Comparison of ENCODE assay signal across 11 cellular contexts in genomic region chr14:26032348-26032747, GRCh38.
"Had no signal": no experiment of that assay in that cellular context is flagged by ENCODE, and none has a peak within 500 bp of the region (broad histone marks: within the 10 kb centered on the region; RNA-seq: fewer than 3 reads in every experiment).

No MANE protein-coding gene starts in this region.

- H3K27ac ChIP-seq: GM23248 had no signal

- H3K4me3 ChIP-seq: GM23248, GM23338, HAP-1 had no signal

- FAIRE-seq: H1, H54 had no signal

- H3K9me3 ChIP-seq: HAP-1 had no signal

- H3K4me3 Mint-ChIP-seq: GM23338, H9, HFFc6 had no signal

- H3K4me1 ChIP-seq: HAP-1 had no signal

- H3K4me2 ChIP-seq: GM23338 had no signal

- H3K27ac Mint-ChIP-seq: GM23338, H9, HFFc6 had no signal

- ATAC-seq: GM23338, HCT116 had no signal

- H3K9ac ChIP-seq: GM23248 had no signal

- H3K9me3 Mint-ChIP-seq: GM23338, H9 had no signal

- DNase-seq: GM23248, GOT3, H7, H9, HCEC 1CT, HFFc6 had no signal

- H3K36me3 ChIP-seq: HAP-1 had no signal

- H2AFZ ChIP-seq: GM23248, GM23338 had no signal
